19 cellular contexts compared by ENCODE assay signal in the genomic region with DNA sequence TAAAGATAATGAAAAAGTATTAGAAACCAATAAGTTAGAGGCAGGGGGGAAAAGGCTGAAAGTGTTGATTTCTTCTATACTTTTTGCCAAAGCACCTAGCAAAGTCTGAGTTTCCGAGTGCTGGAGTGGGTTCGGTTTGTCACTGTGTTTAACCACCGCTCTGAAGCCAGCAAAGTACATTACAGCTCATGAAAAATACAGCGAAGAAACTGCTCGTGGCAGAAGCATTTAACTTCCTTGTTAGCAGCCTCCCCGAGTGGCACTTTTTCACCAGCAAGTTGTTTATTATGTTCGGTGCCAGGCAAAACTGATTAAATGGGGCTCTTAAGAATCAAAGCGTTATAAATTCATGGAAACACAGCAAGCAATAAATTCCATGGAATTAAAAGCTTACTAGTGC.
DNase-seq lines count a peak whose midpoint lies in the region; ATAC-seq and TF ChIP-seq lines count a peak whose summit lies in the region.
"Had no signal": no experiment of that assay in that cellular context is flagged by ENCODE, and none has a peak within 500 bp of the region (broad histone marks: within the 10 kb centered on the region; RNA-seq: fewer than 3 reads in every experiment).

No MANE protein-coding gene starts in this region.

- H3K9ac ChIP-seq in stomach smooth muscle (ENCODE audit: low read length in 2 of 2) = peak overlapping the region in 1 of 2 donors; percentile 0
- H3K9ac ChIP-seq: parathyroid adenoma had no signal

- H3K4me1 Mint-ChIP-seq in activated naive CD4-positive, alpha-beta T cell treated with anti-CD3 and anti-CD28 coated beads for 36 hours (ENCODE audit: low read depth) = peaks cover 74% of the 10 kb centered on the region
- H3K4me1 Mint-ChIP-seq in activated naive CD4-positive, alpha-beta T cell treated with anti-CD3 and anti-CD28 coated beads, Interleukin-2, amount 10 ng/mL, durations not matched to agents 7 days and 5 days = peaks cover 28% of the 10 kb centered on the region
- peaks cover 50 to 93% (median 85%) of the 10 kb centered on the region in 4 donors for H3K4me1 Mint-ChIP-seq in naive thymus-derived CD8-positive, alpha-beta T cell

- H3K27ac ChIP-seq in body of pancreas (peak overlapping the region in 2 of 4 donors; percentile 3 to 29), stomach smooth muscle (ENCODE audit: low read length) (peak overlapping the region; percentile 42)
- H3K27ac ChIP-seq: brain microvascular endothelial cell, C4-2B, parathyroid adenoma, tibial nerve had no signal

- H3K36me3 ChIP-seq in body of pancreas (replicated peaks in 1 of 2; ENCODE audit: insufficient read depth in 1 of 2, low read depth in 2 of 2) = no peaks in the 10 kb centered on the region
- H3K36me3 ChIP-seq in stomach smooth muscle (ENCODE audit: control insufficient read depth in 2 of 2, insufficient read depth in 2 of 2, low read length in 2 of 2) = no peaks in the 10 kb centered on the region
- H3K36me3 ChIP-seq: brain microvascular endothelial cell, tibial nerve had no signal

- WGBS in body of pancreas, 2 donors = 52% methylated on average over 8 of the region's 8 CpGs

- H3K36me3 Mint-ChIP-seq in activated naive CD4-positive, alpha-beta T cell treated with anti-CD3 and anti-CD28 coated beads for 36 hours (ENCODE audit: low read depth) = peaks cover 8% of the 10 kb centered on the region
- peaks cover 9% of the 10 kb centered on the region for H3K36me3 Mint-ChIP-seq in activated naive CD4-positive, alpha-beta T cell treated with anti-CD3 and anti-CD28 coated beads, Interleukin-2, amount 10 ng/mL, durations not matched to agents 7 days and 5 days
- peaks cover 3 to 50% (median 6%) of the 10 kb centered on the region in 3 donors for H3K36me3 Mint-ChIP-seq in naive thymus-derived CD8-positive, alpha-beta T cell

- no peaks in the 10 kb centered on the region for H3K27me3 ChIP-seq in body of pancreas
- no peaks in the 10 kb centered on the region for H3K27me3 ChIP-seq in stomach smooth muscle (ENCODE audit: control insufficient read depth in 1 of 2, insufficient read depth in 2 of 2, low read length in 2 of 2)
- H3K27me3 ChIP-seq: brain microvascular endothelial cell, tibial nerve had no signal

- H3K27ac Mint-ChIP-seq in activated naive CD4-positive, alpha-beta T cell treated with anti-CD3 and anti-CD28 coated beads for 36 hours = peak overlapping the region; percentile 62
- H3K27ac Mint-ChIP-seq in activated naive CD4-positive, alpha-beta T cell treated with anti-CD3 and anti-CD28 coated beads, Interleukin-2, amount 10 ng/mL, durations not matched to agents 7 days and 5 days = no peak overlapping the region
- H3K27ac Mint-ChIP-seq in naive thymus-derived CD8-positive, alpha-beta T cell = peak overlapping the region; percentile 83 to 95 (median 92)

- H3K9me3 ChIP-seq in body of pancreas (no peaks in the 10 kb centered on the region), stomach smooth muscle (ENCODE audit: control insufficient read depth in 2 of 2, low read length in 2 of 2) (no peaks in the 10 kb centered on the region)
- H3K9me3 ChIP-seq: mucosa of descending colon, tibial nerve had no signal

- TF ChIP-seq CTCF in body of pancreas (IDR thresholded peaks at IDR 0.05) = no peak

- intact Hi-C loops in activated naive CD4-positive, alpha-beta T cell treated with anti-CD3 and anti-CD28 coated beads for 36 hours (cut with micrococcal nuclease) = loop anchor here (2.0 kb wide), 1 partner anchor 37 kb away; no protein-coding TSS in a partner anchor
- intact Hi-C loops in body of pancreas (cut with DNase I) = no loop called here

- ATAC-seq in body of pancreas = peak; percentile 35
- peak; percentile 79 to 86 for ATAC-seq in naive thymus-derived CD8-positive, alpha-beta T cell
- ATAC-seq: left lobe of liver, mucosa of descending colon had no signal

- POLR2A ChIA-PET in naive thymus-derived CD8-positive, alpha-beta T cell (lab: Charles Lee) = interaction anchor here (1.3 kb wide), 1 partner anchor 185 kb away, joined by 9 read pairs; no protein-coding TSS in a partner anchor

- H3K27me3 Mint-ChIP-seq in activated naive CD4-positive, alpha-beta T cell treated with anti-CD3 and anti-CD28 coated beads for 36 hours (ENCODE audit: low read depth) = no peaks in the 10 kb centered on the region
- no peaks in the 10 kb centered on the region for H3K27me3 Mint-ChIP-seq in activated naive CD4-positive, alpha-beta T cell treated with anti-CD3 and anti-CD28 coated beads, Interleukin-2, amount 10 ng/mL, durations not matched to agents 7 days and 5 days
- H3K27me3 Mint-ChIP-seq in naive thymus-derived CD8-positive, alpha-beta T cell = no peaks in the 10 kb centered on the region

- peak; percentile 31 for DNase-seq in activated naive CD4-positive, alpha-beta T cell treated with anti-CD3 and anti-CD28 coated beads for 36 hours
- DNase-seq in activated naive CD4-positive, alpha-beta T cell treated with anti-CD3 and anti-CD28 coated beads, Interleukin-2, amount 10 ng/mL, durations not matched to agents 7 days and 5 days = no peak
- DNase-seq in body of pancreas (no peak), NCI-H345 (lab: John Stamatoyannopoulos, UW) (no peak), midbrain (lab: John Stamatoyannopoulos, UW) (no peak), NCI-H1105 treated with DMSO at 0.1 percent for 48 hours (lab: John Stamatoyannopoulos, UW) (no peak)
- peak in 6 of 10 donors; percentile 15 to 59 (median 40) for DNase-seq in naive thymus-derived CD8-positive, alpha-beta T cell
- DNase-seq: activated CD4-positive, CD25-positive, alpha-beta regulatory T cell treated with anti-CD3 and anti-CD28 coated beads, Interleukin-2, amount 50 U/mL, for 72 hours; brain microvascular endothelial cell; cortex of kidney; foreskin melanocyte; mucosa of descending colon; NCI-H774; T-helper 9 cell had no signal

- peak overlapping the region; percentile 55 for H3K4me3 Mint-ChIP-seq in activated naive CD4-positive, alpha-beta T cell treated with anti-CD3 and anti-CD28 coated beads for 36 hours
- H3K4me3 Mint-ChIP-seq in activated naive CD4-positive, alpha-beta T cell treated with anti-CD3 and anti-CD28 coated beads, Interleukin-2, amount 10 ng/mL, durations not matched to agents 7 days and 5 days = no peak overlapping the region
- H3K4me3 Mint-ChIP-seq in naive thymus-derived CD8-positive, alpha-beta T cell = peak overlapping the region; percentile 32 to 82 (median 72)

- CTCF ChIA-PET in activated naive CD4-positive, alpha-beta T cell treated with anti-CD3 and anti-CD28 coated beads for 36 hours (lab: Charles Lee) = no interaction called here
- CTCF ChIA-PET in activated naive CD4-positive, alpha-beta T cell treated with anti-CD3 and anti-CD28 coated beads, Interleukin-2, amount 10 ng/mL, durations not matched to agents 7 days and 5 days (lab: Charles Lee) = interaction anchor here (0.5 kb wide), 1 partner anchor 24 kb away, joined by 3 read pairs; no protein-coding TSS in a partner anchor

- no peak for TF ChIP-seq POLR2A in body of pancreas (IDR thresholded peaks at IDR 0.05)

- no peaks in the 10 kb centered on the region for H3K9me3 Mint-ChIP-seq in activated naive CD4-positive, alpha-beta T cell treated with anti-CD3 and anti-CD28 coated beads for 36 hours
- H3K9me3 Mint-ChIP-seq in activated naive CD4-positive, alpha-beta T cell treated with anti-CD3 and anti-CD28 coated beads, Interleukin-2, amount 10 ng/mL, durations not matched to agents 7 days and 5 days = no peaks in the 10 kb centered on the region
- H3K9me3 Mint-ChIP-seq in naive thymus-derived CD8-positive, alpha-beta T cell = no peaks in the 10 kb centered on the region

- H3K4me1 ChIP-seq in body of pancreas = no peaks in the 10 kb centered on the region
- H3K4me1 ChIP-seq in stomach smooth muscle (ENCODE audit: control insufficient read depth, insufficient read depth, low read length) = no peaks in the 10 kb centered on the region
- H3K4me1 ChIP-seq: tibial nerve had no signal

- no peak overlapping the region for H3K4me3 ChIP-seq in body of pancreas
- H3K4me3 ChIP-seq in stomach smooth muscle (ENCODE audit: low read length in 2 of 2) = peak overlapping the region in 1 of 2 donors; percentile 3
- H3K4me3 ChIP-seq: mucosa of descending colon, tibial nerve had no signal

Comparison
In these comparisons a context has a peak if more than half of its experiments do, and no peak if none do; other contexts are left out.
1. DNase-seq: peak in activated naive CD4-positive, alpha-beta T cell treated with anti-CD3 and anti-CD28 coated beads for 36 hours (single experiment) and naive thymus-derived CD8-positive, alpha-beta T cell (6 of 10); none in activated naive CD4-positive, alpha-beta T cell treated with anti-CD3 and anti-CD28 coated beads, Interleukin-2, amount 10 ng/mL, durations not matched to agents 7 days and 5 days (single experiment), body of pancreas (0 of 4), NCI-H345 (single experiment), midbrain (single experiment) and NCI-H1105 treated with DMSO at 0.1 percent for 48 hours (single experiment).